18 cellular contexts compared by ENCODE assay signal in the genomic region with DNA sequence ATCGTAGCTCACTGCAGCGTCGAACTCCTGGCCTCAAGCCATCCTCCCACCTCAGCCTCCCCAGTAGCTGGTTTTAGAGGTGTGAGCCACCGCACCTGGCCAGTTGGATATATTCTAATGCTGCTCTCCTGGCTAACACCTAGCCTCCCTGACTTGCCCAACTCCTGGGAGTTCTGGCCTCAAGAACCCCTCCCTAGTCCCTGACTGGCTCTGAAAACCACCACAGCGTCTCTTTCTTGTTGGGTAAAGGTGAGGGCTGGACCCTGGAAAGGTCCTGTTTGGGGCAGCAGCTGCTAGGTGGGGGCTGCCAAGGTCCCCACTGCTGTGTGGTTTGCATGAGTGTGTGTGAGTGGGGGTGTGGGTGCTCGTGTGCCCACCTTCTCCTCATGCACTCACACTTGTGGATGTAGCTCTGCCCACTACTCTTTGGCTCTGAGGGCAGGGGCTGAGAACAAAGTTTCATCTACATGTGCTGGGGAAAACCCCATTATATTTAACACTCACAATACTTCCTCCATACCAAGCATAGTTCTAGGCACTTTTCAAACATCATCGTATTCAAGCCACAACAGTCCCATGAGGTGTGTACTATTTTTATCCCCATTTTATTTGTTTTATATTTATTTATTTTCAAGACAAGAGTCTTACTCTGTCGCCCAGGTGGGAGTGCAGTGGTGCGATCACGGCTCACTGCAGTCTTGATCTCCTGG. TPM values are rescaled to one million over a fixed set of nuclear protein-coding genes. Genes with fewer than 3 reads are reported as not detected.
DNase-seq lines count a peak whose midpoint lies in the region; ATAC-seq and TF ChIP-seq lines count a peak whose summit lies in the region.
"Had no signal": no experiment of that assay in that cellular context is flagged by ENCODE, and none has a peak within 500 bp of the region (broad histone marks: within the 10 kb centered on the region; RNA-seq: fewer than 3 reads in every experiment).

No MANE protein-coding gene starts in this region.

- no peak overlapping the region for H3K4me2 ChIP-seq in DND-41 (ENCODE audit: insufficient read depth, low read length)

- ATAC-seq in DND-41 (ENCODE audit: insufficient read depth, low read depth), result no peak
- no peak for ATAC-seq in HG02885 (IDR thresholded peaks at IDR 0.05; ENCODE audit: poor library complexity, unreplicated experiment)

- H3K4me1 ChIP-seq in DND-41 (ENCODE audit: insufficient read depth, low read length), result peaks cover 3% of the 10 kb centered on the region; the same call in 1 of the 2 replicates
- H3K4me1 ChIP-seq: BE2C, Peyer's patch had no signal

- TF ChIP-seq CTCF in DND-41 (IDR thresholded peaks at IDR 0.05; ENCODE audit: borderline replicate concordance, extremely low read depth, low read length, poor library complexity, severe bottlenecking) (no peak), glutamatergic neuron (IDR thresholded peaks at IDR 0.05; ENCODE audit: partially characterized antibody, unreplicated experiment) (no peak)

- DNase-seq in DND-41, result no peak
- DNase-seq in germinal center (ENCODE audit: low spot score), result peak; percentile 63
- peak; percentile 22 for DNase-seq in renal cortical epithelial cell (ENCODE audit: low read depth)
- DNase-seq in NCI-H1105 treated with DMSO at 0.1 percent for 48 hours (lab: John Stamatoyannopoulos, UW), result no peak
- DNase-seq in occipital lobe (lab: John Stamatoyannopoulos, UW), result no peak
- DNase-seq in glutamatergic neuron, result no peak
- DNase-seq: ACHN; BE2C; CD8-positive, alpha-beta memory T cell; KBM-7; NCI-H1092 treated with DMSO at 0.1 percent for 48 hours; NCI-H187; NCI-H446; NCI-H774; Peyer's patch; SHP77 had no signal

- H4K20me1 ChIP-seq in DND-41 (ENCODE audit: insufficient read depth, low read length), result no peaks in the 10 kb centered on the region

- no peak overlapping the region for H3K9ac ChIP-seq in DND-41 (ENCODE audit: low read depth, low read length)

- no peaks in the 10 kb centered on the region for H3K36me3 ChIP-seq in DND-41 (ENCODE audit: insufficient read depth, low read length)
- H3K36me3 ChIP-seq: BE2C, Peyer's patch had no signal

- H3K9me3 Mint-ChIP-seq in IgD-negative memory B cell (peaks cover 0 to 2% (median 0%) of the 10 kb centered on the region in 3 donors), glutamatergic neuron (ENCODE audit: unreplicated experiment) (no peaks in the 10 kb centered on the region)
- H3K9me3 Mint-ChIP-seq: CD8-positive, alpha-beta memory T cell had no signal

- H2AFZ ChIP-seq in DND-41 (ENCODE audit: low read depth, low read length), result 0 out of 2 replicates have a peak overlapping the region, but pooled peaks have one; percentile 5

- peak overlapping the region in 2 of 3 donors; percentile 53 to 84 for H3K27ac Mint-ChIP-seq in IgD-negative memory B cell
- no peak overlapping the region for H3K27ac Mint-ChIP-seq in glutamatergic neuron (ENCODE audit: unreplicated experiment)
- H3K27ac Mint-ChIP-seq: CD8-positive, alpha-beta memory T cell had no signal

- H3K4me1 Mint-ChIP-seq in IgD-negative memory B cell (peaks cover 13 to 16% (median 13%) of the 10 kb centered on the region in 3 donors), glutamatergic neuron (ENCODE audit: low read depth, unreplicated experiment) (peaks cover 3% of the 10 kb centered on the region)
- H3K4me1 Mint-ChIP-seq: CD8-positive, alpha-beta memory T cell had no signal

- no peak overlapping the region for H3K4me3 ChIP-seq in DND-41 (ENCODE audit: low read depth in 1 of 2, low read length in 2 of 2)
- H3K4me3 ChIP-seq: Peyer's patch had no signal

- no peaks in the 10 kb centered on the region for H3K9me3 ChIP-seq in DND-41 (ENCODE audit: insufficient read depth, low read length, severe bottlenecking)
- H3K9me3 ChIP-seq: BE2C, Peyer's patch had no signal

- H3K27me3 ChIP-seq in DND-41 (ENCODE audit: insufficient read depth, low read length, poor library complexity), result no peaks in the 10 kb centered on the region
- H3K27me3 ChIP-seq: Peyer's patch had no signal

- H3K4me3 Mint-ChIP-seq in IgD-negative memory B cell, result peak overlapping the region in 2 of 4 donors; percentile 61 to 67
- H3K4me3 Mint-ChIP-seq in glutamatergic neuron (ENCODE audit: unreplicated experiment), result no peak overlapping the region
- H3K4me3 Mint-ChIP-seq: CD8-positive, alpha-beta memory T cell had no signal

- H3K36me3 Mint-ChIP-seq in IgD-negative memory B cell (no peaks in the 10 kb centered on the region), glutamatergic neuron (ENCODE audit: unreplicated experiment) (no peaks in the 10 kb centered on the region)
- H3K36me3 Mint-ChIP-seq: CD8-positive, alpha-beta memory T cell had no signal

- no peaks in the 10 kb centered on the region for H3K79me2 ChIP-seq in DND-41 (ENCODE audit: insufficient read depth, low read length)

- H3K27ac ChIP-seq in DND-41 (ENCODE audit: low read length), result no peak overlapping the region
- H3K27ac ChIP-seq: Peyer's patch had no signal

- H3K27me3 Mint-ChIP-seq in IgD-negative memory B cell (peaks cover 4% of the 10 kb centered on the region), glutamatergic neuron (ENCODE audit: unreplicated experiment) (no peaks in the 10 kb centered on the region)

RNA-seq across cellular contexts. Expression of a gene that starts 7.1 kb away (rescaled TPM):
- polyA plus RNA-seq in IgD-negative memory B cell, result 0.94 TPM
- total RNA-seq in renal cortical epithelial cell, result 0.50 and 1.0 TPM in 2 replicates
- total RNA-seq in occipital lobe, result 0.47 TPM
- not detected for total RNA-seq in glutamatergic neuron (ENCODE audit: unreplicated experiment)

Comparison
In these comparisons a context has a peak if more than half of its experiments do, and no peak if none do; other contexts are left out.
1. DNase-seq: peak in germinal center (single experiment) and renal cortical epithelial cell (single experiment); none in DND-41 (single experiment), NCI-H1105 treated with DMSO at 0.1 percent for 48 hours (single experiment), occipital lobe (single experiment) and glutamatergic neuron (single experiment).